ENCODE assay signal across 8 cellular contexts in genomic region chr20:48787861-48788375, GRCh38. TPM values are rescaled to one million over a fixed set of nuclear protein-coding genes. Genes with fewer than 3 reads are reported as not detected.
DNase-seq lines count a peak whose midpoint lies in the region; ATAC-seq and TF ChIP-seq lines count a peak whose summit lies in the region.

No MANE protein-coding gene starts in this region.

- no peak for TF ChIP-seq EP300 in SK-N-SH (IDR thresholded peaks at IDR 0.05; ENCODE audit: borderline replicate concordance in 1 of 2, low read depth in 1 of 2, low read length in 1 of 2)

- H3K9me2 ChIP-seq in SK-N-SH, result no peaks in the 10 kb centered on the region

- no peaks in the 10 kb centered on the region for H4K20me1 ChIP-seq in SK-N-SH (ENCODE audit: insufficient read depth)

- DNase-seq in CD14-positive monocyte (ENCODE audit: low spot score), result peak; percentile 60
- DNase-seq in H4 (ENCODE audit: low spot score), result peak; percentile 36
- no peak for DNase-seq in SK-N-SH
- DNase-seq in fibroblast of peridontal ligament (ENCODE audit: extremely low read depth), result peak; percentile 77
- peak; percentile 38 for DNase-seq in upper lobe of right lung
- DNase-seq in NCI-H2029 (lab: John Stamatoyannopoulos, UW), result no peak
- no peak for DNase-seq in G401 (ENCODE audit: low spot score)

- in situ Hi-C loops in G401 (cut with HindIII; ENCODE audit: low sequenced_read_pairs), result no loop called here

- ATAC-seq in upper lobe of right lung (peak; percentile 33), HG03045 (IDR thresholded peaks at IDR 0.05; ENCODE audit: unreplicated experiment) (no peak)

- H3K27ac ChIP-seq in SK-N-SH (ENCODE audit: low read depth in 2 of 2, low read length in 1 of 2), result no peak overlapping the region
- no peak overlapping the region for H3K27ac ChIP-seq in upper lobe of right lung

- peak overlapping the region; percentile 45 to 81 for H3K4me3 Mint-ChIP-seq in CD14-positive monocyte

- H3K79me2 ChIP-seq in SK-N-SH (ENCODE audit: insufficient read depth), result no peaks in the 10 kb centered on the region

- POLR2A ChIA-PET in SK-N-SH (lab: Yijun Ruan, JAX), result no interaction called here

- H3K9me3 ChIP-seq in SK-N-SH (no peaks in the 10 kb centered on the region), upper lobe of right lung (no peaks in the 10 kb centered on the region)

- H3K27me3 Mint-ChIP-seq in CD14-positive monocyte (ENCODE audit: low read depth in 3 of 3), result peaks cover 0 to 5% (median 2%) of the 10 kb centered on the region in 3 donors

- no peak overlapping the region for H3K9ac ChIP-seq in SK-N-SH

- H3K9me3 Mint-ChIP-seq in CD14-positive monocyte, result no peaks in the 10 kb centered on the region

- H3K4me2 ChIP-seq in SK-N-SH, result peak overlapping the region; percentile 12; the same call in 1 of the 2 replicates

- no peak overlapping the region for H2AFZ ChIP-seq in SK-N-SH (ENCODE audit: low read depth)

- 64% methylated on average over 9 of the region's 9 CpGs for WGBS in SK-N-SH (ENCODE audit: low lambda C conversion rate)

- peaks cover 83% of the 10 kb centered on the region for H3K4me1 Mint-ChIP-seq in CD14-positive monocyte

- H3K27ac Mint-ChIP-seq in CD14-positive monocyte, result peak overlapping the region; percentile 95 to 99 (median 98)

- peaks cover 40 to 44% of the 10 kb centered on the region in 2 donors for H3K36me3 Mint-ChIP-seq in CD14-positive monocyte

- H3K4me1 ChIP-seq in SK-N-SH (ENCODE audit: control insufficient read depth in 1 of 2, insufficient read depth in 2 of 2, low read depth in 1 of 2, low read length in 1 of 2) (peaks cover 3 to 22% of the 10 kb centered on the region in 2 experiments; a peak in 2 of 4 replicates), upper lobe of right lung (peaks cover 57% of the 10 kb centered on the region)

- H3K36me3 ChIP-seq in SK-N-SH (replicated peaks in 1 of 2; ENCODE audit: control insufficient read depth in 1 of 2, insufficient read depth in 2 of 2, low read length in 1 of 2) (no peaks in the 10 kb centered on the region), upper lobe of right lung (no peaks in the 10 kb centered on the region)

- TF ChIP-seq CTCF in CD14-positive monocyte (IDR thresholded peaks at IDR 0.05), result no peak
- no peak for TF ChIP-seq CTCF in SK-N-SH (IDR thresholded peaks at IDR 0.05)
- no peak for TF ChIP-seq CTCF in upper lobe of right lung (IDR thresholded peaks at IDR 0.05)

- H3F3A ChIP-seq in SK-N-SH (replicated peaks; ENCODE audit: insufficient read depth), result no peaks in the 10 kb centered on the region

- no peak for TF ChIP-seq RAD21 in SK-N-SH (IDR thresholded peaks at IDR 0.05; ENCODE audit: low read length)

- no peak overlapping the region for H3K4me3 ChIP-seq in SK-N-SH (ENCODE audit: low read depth in 2 of 2, low read length in 1 of 2)
- no peak overlapping the region for H3K4me3 ChIP-seq in upper lobe of right lung

- CTCF ChIA-PET in SK-N-SH (lab: Yijun Ruan, JAX), result interaction anchor here (1.2 to 2.3 kb wide), 3 partner anchors 117 to 167 kb away, joined by 3 to 16 read pairs (median 6); no protein-coding TSS in a partner anchor

- intact Hi-C loops in CD14-positive monocyte (cut with micrococcal nuclease), result loop anchor here (2.0 to 5.0 kb wide), 4 partner anchors 15 to 119 kb away; no protein-coding TSS in a partner anchor
- intact Hi-C loops in upper lobe of right lung (cut with DNase I), result no loop called here

- H3K27me3 ChIP-seq in SK-N-SH (ENCODE audit: insufficient read depth) (no peaks in the 10 kb centered on the region), upper lobe of right lung (no peaks in the 10 kb centered on the region)

TF ChIP-seq in SK-N-SH, 30 proteins besides CTCF, POLR2A, EP300 and RAD21:
- TF ChIP-seq, protein P1, sequence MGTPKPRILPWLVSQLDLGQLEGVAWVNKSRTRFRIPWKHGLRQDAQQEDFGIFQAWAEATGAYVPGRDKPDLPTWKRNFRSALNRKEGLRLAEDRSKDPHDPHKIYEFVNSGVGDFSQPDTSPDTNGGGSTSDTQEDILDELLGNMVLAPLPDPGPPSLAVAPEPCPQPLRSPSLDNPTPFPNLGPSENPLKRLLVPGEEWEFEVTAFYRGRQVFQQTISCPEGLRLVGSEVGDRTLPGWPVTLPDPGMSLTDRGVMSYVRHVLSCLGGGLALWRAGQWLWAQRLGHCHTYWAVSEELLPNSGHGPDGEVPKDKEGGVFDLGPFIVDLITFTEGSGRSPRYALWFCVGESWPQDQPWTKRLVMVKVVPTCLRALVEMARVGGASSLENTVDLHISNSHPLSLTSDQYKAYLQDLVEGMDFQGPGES (IDR thresholded peaks at IDR 0.05; ENCODE audit: low read depth, low read length), result no peak
- TF ChIP-seq FOXM1 (IDR thresholded peaks at IDR 0.05; ENCODE audit: low read depth) (no peak), FOSL2 (IDR thresholded peaks at IDR 0.05; ENCODE audit: borderline replicate concordance, low read depth) (peak; percentile 30; the same call in 1 of the 2 replicates), RCOR1 (IDR thresholded peaks at IDR 0.05; ENCODE audit: low read length) (no peak), TCF12 (IDR thresholded peaks at IDR 0.05) (no peak)

RNA-seq across cellular contexts. Expression of gene PREX1, which starts 39.9 kb away (rescaled TPM):
- polyA plus RNA-seq in CD14-positive monocyte, result 10 to 100 TPM; 24.3 to 27.5 TPM
- total RNA-seq in H4 (2014; rRNA removed; shearing (Covaris generic)), result 2.8 and 3.1 TPM in 2 replicates
- 4.2 and 5.3 TPM in 2 replicates for polyA plus RNA-seq in SK-N-SH (2012; rRNA removed)
- polyA plus RNA-seq in SK-N-SH (2012; cell fraction: cytosol; rRNA removed), result 2.0 and 3.4 TPM in 2 replicates
- 6.3 and 6.9 TPM in 2 replicates for polyA plus RNA-seq in SK-N-SH (2012; cell fraction: nucleus; rRNA removed)
- 66.0 TPM for total RNA-seq in upper lobe of right lung
- 6.1 and 8.9 TPM in 2 replicates for total RNA-seq in G401 (2014; rRNA removed; shearing (Covaris generic))

Comparison
In these comparisons a context has a peak if more than half of its experiments do, and no peak if none do; other contexts are left out.
1. DNase-seq: peak in CD14-positive monocyte (single experiment), H4 (single experiment), fibroblast of peridontal ligament (single experiment) and upper lobe of right lung (single experiment); none in SK-N-SH (single experiment), NCI-H2029 (single experiment) and G401 (single experiment).